In genomic region chrX:130176354-130176776, GRCh38 we compare ENCODE assay signal across 8 cellular contexts. TPM values are rescaled to one million over a fixed set of nuclear protein-coding genes. Genes with fewer than 3 reads are reported as not detected.
A peak's percentile ranks its signal among the peaks of the same experiment; 100 is the strongest.
DNase-seq lines count a peak whose midpoint lies in the region; ATAC-seq, FAIRE-seq and TF ChIP-seq lines count a peak whose summit lies in the region.

No MANE protein-coding gene starts in this region.

- H3K9me3 Mint-ChIP-seq in endothelial cell (ENCODE audit: unreplicated experiment) (no peaks in the 10 kb centered on the region), GM23338 (no peaks in the 10 kb centered on the region; the same call in 2 of the 3 replicates)

- no peak for DNase-seq in endothelial cell (ENCODE audit: low spot score)
- no peak for DNase-seq in NCI-H2171 (lab: John Stamatoyannopoulos, UW)
- no peak for DNase-seq in DMS79 (lab: John Stamatoyannopoulos, UW)
- DNase-seq in HepG2 (ENCODE audit: low spot score), result no peak
- no peak for DNase-seq in GM23338 (ENCODE audit: low spot score)

- in situ Hi-C loops in HepG2 (cut with HindIII; ENCODE audit: extremely low pct_ligation_motif_present, low pct_unique_long_range_greater_than_20kb), result no loop called here

- H3K27me3 Mint-ChIP-seq in endothelial cell (ENCODE audit: unreplicated experiment) (no peaks in the 10 kb centered on the region), GM23338 (ENCODE audit: insufficient read depth, low read depth, poor library complexity) (peaks cover 18% of the 10 kb centered on the region)

- no peak for TF ChIP-seq POLR2A in HepG2 (IDR thresholded peaks at IDR 0.05; ENCODE audit: insufficient read depth in 1 of 2, low read depth in 2 of 2, low read length in 2 of 2)

- H3K79me2 ChIP-seq in HepG2 (ENCODE audit: insufficient read depth, low read length) (no peaks in the 10 kb centered on the region), GM23338 (replicated peaks; ENCODE audit: insufficient read depth) (no peaks in the 10 kb centered on the region)

- H3K27me3 ChIP-seq in HepG2 (ENCODE audit: control insufficient read depth in 1 of 2, insufficient read depth in 2 of 2, low read length in 2 of 2) (peaks cover 0 to 4% of the 10 kb centered on the region in 2 experiments; a peak in 2 of 5 replicates), GM23338 (ENCODE audit: insufficient read depth) (peaks cover 13% of the 10 kb centered on the region; the same call in 1 of the 2 replicates)

- H3K4me3 Mint-ChIP-seq in endothelial cell (ENCODE audit: unreplicated experiment) (no peak overlapping the region), GM23338 (no peak overlapping the region)

- TF ChIP-seq CTCF in endothelial cell (IDR thresholded peaks at IDR 0.05; ENCODE audit: unreplicated experiment), result no peak
- no peak for TF ChIP-seq CTCF in HepG2 (CRISPR knock-in tag; IDR thresholded peaks at IDR 0.05)
- no peak for TF ChIP-seq CTCF in GM23338 (conservative IDR thresholded peaks at IDR 0.05; ENCODE audit: low read depth in 2 of 2)

- POLR2A ChIA-PET in HepG2 (lab: Yijun Ruan, JAX), result interaction anchor here (1.1 to 2.7 kb wide), 2 partner anchors 11 to 23 kb away, joined by 4 to 9 read pairs; partner anchors contain the start of gene AIFM1

- no TSS peak for BruUV-seq in HepG2 (replicated peaks; lab: Mats Ljungman, UMichigan)

- H3K36me3 ChIP-seq in HepG2 (replicated peaks in 1 of 2; ENCODE audit: control insufficient read depth in 1 of 2, insufficient read depth in 2 of 2, low read length in 2 of 2) (no peaks in the 10 kb centered on the region), GM23338 (ENCODE audit: insufficient read depth) (no peaks in the 10 kb centered on the region)

- H3K27ac ChIP-seq in HepG2 (ENCODE audit: extremely low read length, insufficient read depth, low read length) (no peak overlapping the region), GM23338 (ENCODE audit: low read depth) (no peak overlapping the region)

- H3K36me3 Mint-ChIP-seq in endothelial cell (ENCODE audit: low read depth, unreplicated experiment) (peaks cover 4% of the 10 kb centered on the region), GM23338 (ENCODE audit: low read depth) (no peaks in the 10 kb centered on the region)

- H3K4me3 ChIP-seq in HepG2 (replicated peaks in 1 of 3; ENCODE audit: insufficient read depth in 1 of 3, low read depth in 2 of 3, low read length in 3 of 3), result no peak overlapping the region
- no peak overlapping the region for H3K4me3 ChIP-seq in GM23338

- CTCF ChIA-PET in HepG2 (lab: Yijun Ruan, JAX; ENCODE audit: low intra/inter-chr PET ratio, low total read pairs), result no interaction called here

- no peaks in the 10 kb centered on the region for H3K9me2 ChIP-seq in GM23338 (ENCODE audit: insufficient read depth)

- no peak overlapping the region for H2AFZ ChIP-seq in HepG2 (ENCODE audit: low read length)
- H2AFZ ChIP-seq in GM23338, result no peak overlapping the region

- no peak for TF ChIP-seq RAD21 in HepG2 (CRISPR knock-in tag; IDR thresholded peaks at IDR 0.05)

- FAIRE-seq in HepG2 (lab: Jason Lieb, UNC), result no peak

- H3K4me1 Mint-ChIP-seq in endothelial cell (ENCODE audit: unreplicated experiment), result peaks cover 29% of the 10 kb centered on the region
- peaks cover 5% of the 10 kb centered on the region; the same call in 2 of the 3 replicates for H3K4me1 Mint-ChIP-seq in GM23338

- H3K4me1 ChIP-seq in HepG2 (ENCODE audit: insufficient read depth, low read length) (peaks cover 6% of the 10 kb centered on the region; the same call in 1 of the 2 replicates), GM23338 (ENCODE audit: insufficient read depth) (no peaks in the 10 kb centered on the region)

- H3K27ac Mint-ChIP-seq in endothelial cell (ENCODE audit: unreplicated experiment), result peak overlapping the region; percentile 52
- H3K27ac Mint-ChIP-seq in GM23338, result no peak overlapping the region

- no peak overlapping the region for H3K9ac ChIP-seq in HepG2 (ENCODE audit: insufficient read depth, low read depth, low read length)

- H3K9me3 ChIP-seq in HepG2 (ENCODE audit: low read length), result no peaks in the 10 kb centered on the region

- H3F3A ChIP-seq in GM23338 (replicated peaks; ENCODE audit: low read depth), result no peaks in the 10 kb centered on the region

- TF ChIP-seq EP300 in HepG2 (IDR thresholded peaks at IDR 0.05; ENCODE audit: low read depth in 2 of 2, low read length in 2 of 2) (no peak), HepG2 (CRISPR knock-in tag; IDR thresholded peaks at IDR 0.05; ENCODE audit: borderline replicate concordance) (no peak)

- H4K20me1 ChIP-seq in HepG2 (ENCODE audit: insufficient read depth, low read length) (no peaks in the 10 kb centered on the region), GM23338 (replicated peaks; ENCODE audit: insufficient read depth) (no peaks in the 10 kb centered on the region)

- H3K4me2 ChIP-seq in HepG2 (ENCODE audit: low read depth, low read length) (no peak overlapping the region; the same call in 1 of the 2 replicates), GM23338 (no peak overlapping the region)

- intact Hi-C loops in HepG2 (cut with micrococcal nuclease; ENCODE audit: unreplicated experiment), result no loop called here

- ATAC-seq in GM18519 (IDR thresholded peaks at IDR 0.05; ENCODE audit: low FRiP score, unreplicated experiment) (peak; percentile 75), GM21528 (IDR thresholded peaks at IDR 0.05; ENCODE audit: low FRiP score, unreplicated experiment) (peak; percentile 83), HG03558 (IDR thresholded peaks at IDR 0.05; ENCODE audit: extremely low read depth, unreplicated experiment) (peak; percentile 55), HepG2 (no peak), GM23338 (no peak)

TF ChIP-seq in HepG2, 621 proteins besides CTCF, POLR2A, EP300 and RAD21 (continues in another document):
- TF ChIP-seq MAFG (CRISPR knock-in tag; IDR thresholded peaks at IDR 0.05) (no peak), NFE2 (CRISPR knock-in tag; IDR thresholded peaks at IDR 0.05) (no peak), ZSCAN31 (CRISPR knock-in tag; IDR thresholded peaks at IDR 0.05; ENCODE audit: low read depth) (no peak)

RNA-seq across cellular contexts. Expression of gene RAB33A, which starts 4.6 kb away (rescaled TPM):
- 4.1 TPM for total RNA-seq in endothelial cell (ENCODE audit: unreplicated experiment)
- total RNA-seq in HepG2 (2016; rRNA removed; fragmentation: Illumina TruSeq; extraction: Trizol), result not detected in 2 replicates
- total RNA-seq in HepG2 (2016; cell fraction: cytosol; rRNA removed; fragmentation: Illumina TruSeq; extraction: Trizol; ENCODE audit: low read depth), result not detected in 2 replicates
- not detected in 2 replicates for total RNA-seq in HepG2 (2016; cell fraction: insoluble cytoplasmic fraction; rRNA removed; fragmentation: Illumina TruSeq; extraction: Trizol)
- total RNA-seq in HepG2 (2016; cell fraction: membrane; rRNA removed; fragmentation: Illumina TruSeq; extraction: Trizol), result not detected in 2 replicates
- not detected in 2 replicates for total RNA-seq in HepG2 (2016; cell fraction: nucleus; rRNA removed; fragmentation: Illumina TruSeq; extraction: Trizol)
- 0.18 and 0.26 TPM in 2 replicates for polyA plus RNA-seq in HepG2 (2011; rRNA removed)
- 0.24 and 0.42 TPM in 2 replicates for polyA plus RNA-seq in HepG2 (2011; cell fraction: cytosol; rRNA removed)
- polyA plus RNA-seq in HepG2 (2011; cell fraction: nucleus; rRNA removed), result 0.26 TPM in 1 of 2 replicates, not detected in the other
- not detected in 2 replicates for polyA plus RNA-seq in HepG2 (2012)
- not detected in 2 replicates for polyA plus RNA-seq in HepG2 (2016; cell fraction: cytosol; fragmentation: Illumina TruSeq; extraction: Trizol; ENCODE audit: low read depth)
- not detected in 2 replicates for polyA plus RNA-seq in HepG2 (2016; cell fraction: insoluble cytoplasmic fraction; fragmentation: Illumina TruSeq; extraction: Trizol; ENCODE audit: low read depth)
- polyA plus RNA-seq in HepG2 (2016; cell fraction: membrane; fragmentation: Illumina TruSeq; extraction: Trizol; ENCODE audit: low read depth), result not detected in 2 replicates
- polyA plus RNA-seq in HepG2 (2016; cell fraction: nucleus; fragmentation: Illumina TruSeq; extraction: Trizol; ENCODE audit: insufficient read depth, low read depth), result not detected in 2 replicates
- not detected in 2 replicates for polyA minus RNA-seq in HepG2 (2011; rRNA and poly(A)+ RNA removed; ENCODE audit: low replicate concordance)
- not detected in 2 replicates for polyA minus RNA-seq in HepG2 (2011; cell fraction: cytosol; rRNA and poly(A)+ RNA removed)
- polyA minus RNA-seq in HepG2 (2011; cell fraction: nucleus; rRNA and poly(A)+ RNA removed), result 0.39 TPM in 1 of 2 replicates, not detected in the other
- total RNA-seq in GM23338 (2014; rRNA removed; shearing (Covaris generic)), result 4.9 and 6.5 TPM in 2 replicates
- polyA plus RNA-seq in GM23338 (2016; fragmentation: Nextera tagmentation; extraction: Ambion mirVana), result 4.7 and 5.5 TPM in 2 replicates

RNA-seq across cellular contexts. Expression of gene AIFM1, which starts 10.7 kb away (rescaled TPM):
- total RNA-seq in endothelial cell (ENCODE audit: unreplicated experiment) (39.9 TPM), HepG2 (2016; rRNA removed; fragmentation: Illumina TruSeq; extraction: Trizol) (46.9 and 69.3 TPM in 2 replicates)
- total RNA-seq in HepG2 (2016; cell fraction: cytosol; rRNA removed; fragmentation: Illumina TruSeq; extraction: Trizol; ENCODE audit: low read depth), result 12.3 and 17.1 TPM in 2 replicates
- total RNA-seq in HepG2 (2016; cell fraction: insoluble cytoplasmic fraction; rRNA removed; fragmentation: Illumina TruSeq; extraction: Trizol), result 48.7 and 65.5 TPM in 2 replicates
- 23.7 and 29.4 TPM in 2 replicates for total RNA-seq in HepG2 (2016; cell fraction: membrane; rRNA removed; fragmentation: Illumina TruSeq; extraction: Trizol)
- total RNA-seq in HepG2 (2016; cell fraction: nucleus; rRNA removed; fragmentation: Illumina TruSeq; extraction: Trizol), result 47.2 and 56.1 TPM in 2 replicates
- polyA plus RNA-seq in HepG2 (2011; rRNA removed) (35.0 and 42.8 TPM in 2 replicates), GM23338 (2016; fragmentation: Nextera tagmentation; extraction: Ambion mirVana) (47.3 and 49.3 TPM in 2 replicates)
- polyA plus RNA-seq in HepG2 (2011; cell fraction: cytosol; rRNA removed), result 37.1 and 44.4 TPM in 2 replicates
- polyA plus RNA-seq in HepG2 (2011; cell fraction: nucleus; rRNA removed), result 11.8 and 14.9 TPM in 2 replicates
- 35.1 and 40.3 TPM in 2 replicates for polyA plus RNA-seq in HepG2 (2012)
- 24.7 and 26.6 TPM in 2 replicates for polyA plus RNA-seq in HepG2 (2016; cell fraction: cytosol; fragmentation: Illumina TruSeq; extraction: Trizol; ENCODE audit: low read depth)
- 85.8 and 88.7 TPM in 2 replicates for polyA plus RNA-seq in HepG2 (2016; cell fraction: insoluble cytoplasmic fraction; fragmentation: Illumina TruSeq; extraction: Trizol; ENCODE audit: low read depth)
- 26.3 and 31.8 TPM in 2 replicates for polyA plus RNA-seq in HepG2 (2016; cell fraction: membrane; fragmentation: Illumina TruSeq; extraction: Trizol; ENCODE audit: low read depth)
- polyA plus RNA-seq in HepG2 (2016; cell fraction: nucleus; fragmentation: Illumina TruSeq; extraction: Trizol; ENCODE audit: insufficient read depth, low read depth), result 67.7 and 76.4 TPM in 2 replicates
- 13.9 and 27.6 TPM in 2 replicates for polyA minus RNA-seq in HepG2 (2011; rRNA and poly(A)+ RNA removed; ENCODE audit: low replicate concordance)
- polyA minus RNA-seq in HepG2 (2011; cell fraction: cytosol; rRNA and poly(A)+ RNA removed), result 21.3 and 25.6 TPM in 2 replicates
- polyA minus RNA-seq in HepG2 (2011; cell fraction: nucleus; rRNA and poly(A)+ RNA removed), result 11.3 and 13.1 TPM in 2 replicates
- total RNA-seq in GM23338 (2014; rRNA removed; shearing (Covaris generic)), result 29.6 and 42.2 TPM in 2 replicates

Comparison
In these comparisons a context has a peak if more than half of its experiments do, and no peak if none do; other contexts are left out.
1. ATAC-seq: peak in GM18519 (single experiment), GM21528 (single experiment) and HG03558 (single experiment); none in HepG2 (single experiment) and GM23338 (single experiment).